In the genomic region with DNA sequence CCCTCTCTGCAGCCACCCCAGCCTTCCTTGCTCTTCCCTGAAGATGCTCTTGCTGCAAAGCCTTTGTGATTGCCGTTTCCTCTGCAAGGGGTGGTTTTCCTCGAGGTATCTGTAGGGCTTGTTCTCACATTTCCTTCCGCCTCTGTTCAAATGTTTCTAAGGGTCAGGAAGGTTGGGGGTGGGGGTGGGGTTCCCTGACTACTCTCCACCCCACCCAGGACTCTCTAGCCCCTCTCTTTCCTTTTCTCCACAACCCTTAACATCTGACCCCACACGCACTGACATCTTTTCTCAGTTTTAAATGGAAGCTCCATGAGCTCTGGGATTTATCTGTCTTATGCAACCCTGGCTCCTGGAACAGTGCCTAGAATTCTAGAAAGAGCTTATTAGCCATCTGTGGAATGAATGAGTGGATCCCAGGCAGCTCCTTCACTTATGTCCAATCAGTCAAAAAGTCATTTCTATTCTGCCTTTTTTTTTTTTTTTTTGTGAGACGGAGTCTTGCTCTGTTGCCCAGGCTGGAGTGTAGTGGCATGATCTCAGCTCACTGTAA, we compare ENCODE assay signal across 1 cellular context.
TF ChIP-seq lines count a peak whose summit lies in the region.

No MANE protein-coding gene starts in this region.

TF ChIP-seq in GM23338, 12 proteins besides CTCF, POLR2A, EP300 and RAD21 (continued from another document):
- TF ChIP-seq, protein P1, sequence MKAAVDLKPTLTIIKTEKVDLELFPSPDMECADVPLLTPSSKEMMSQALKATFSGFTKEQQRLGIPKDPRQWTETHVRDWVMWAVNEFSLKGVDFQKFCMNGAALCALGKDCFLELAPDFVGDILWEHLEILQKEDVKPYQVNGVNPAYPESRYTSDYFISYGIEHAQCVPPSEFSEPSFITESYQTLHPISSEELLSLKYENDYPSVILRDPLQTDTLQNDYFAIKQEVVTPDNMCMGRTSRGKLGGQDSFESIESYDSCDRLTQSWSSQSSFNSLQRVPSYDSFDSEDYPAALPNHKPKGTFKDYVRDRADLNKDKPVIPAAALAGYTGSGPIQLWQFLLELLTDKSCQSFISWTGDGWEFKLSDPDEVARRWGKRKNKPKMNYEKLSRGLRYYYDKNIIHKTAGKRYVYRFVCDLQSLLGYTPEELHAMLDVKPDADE (IDR thresholded peaks at IDR 0.05): no peak
- no peak for TF ChIP-seq JUNB (IDR thresholded peaks at IDR 0.05; ENCODE audit: unreplicated experiment)
- TF ChIP-seq, protein P2, sequence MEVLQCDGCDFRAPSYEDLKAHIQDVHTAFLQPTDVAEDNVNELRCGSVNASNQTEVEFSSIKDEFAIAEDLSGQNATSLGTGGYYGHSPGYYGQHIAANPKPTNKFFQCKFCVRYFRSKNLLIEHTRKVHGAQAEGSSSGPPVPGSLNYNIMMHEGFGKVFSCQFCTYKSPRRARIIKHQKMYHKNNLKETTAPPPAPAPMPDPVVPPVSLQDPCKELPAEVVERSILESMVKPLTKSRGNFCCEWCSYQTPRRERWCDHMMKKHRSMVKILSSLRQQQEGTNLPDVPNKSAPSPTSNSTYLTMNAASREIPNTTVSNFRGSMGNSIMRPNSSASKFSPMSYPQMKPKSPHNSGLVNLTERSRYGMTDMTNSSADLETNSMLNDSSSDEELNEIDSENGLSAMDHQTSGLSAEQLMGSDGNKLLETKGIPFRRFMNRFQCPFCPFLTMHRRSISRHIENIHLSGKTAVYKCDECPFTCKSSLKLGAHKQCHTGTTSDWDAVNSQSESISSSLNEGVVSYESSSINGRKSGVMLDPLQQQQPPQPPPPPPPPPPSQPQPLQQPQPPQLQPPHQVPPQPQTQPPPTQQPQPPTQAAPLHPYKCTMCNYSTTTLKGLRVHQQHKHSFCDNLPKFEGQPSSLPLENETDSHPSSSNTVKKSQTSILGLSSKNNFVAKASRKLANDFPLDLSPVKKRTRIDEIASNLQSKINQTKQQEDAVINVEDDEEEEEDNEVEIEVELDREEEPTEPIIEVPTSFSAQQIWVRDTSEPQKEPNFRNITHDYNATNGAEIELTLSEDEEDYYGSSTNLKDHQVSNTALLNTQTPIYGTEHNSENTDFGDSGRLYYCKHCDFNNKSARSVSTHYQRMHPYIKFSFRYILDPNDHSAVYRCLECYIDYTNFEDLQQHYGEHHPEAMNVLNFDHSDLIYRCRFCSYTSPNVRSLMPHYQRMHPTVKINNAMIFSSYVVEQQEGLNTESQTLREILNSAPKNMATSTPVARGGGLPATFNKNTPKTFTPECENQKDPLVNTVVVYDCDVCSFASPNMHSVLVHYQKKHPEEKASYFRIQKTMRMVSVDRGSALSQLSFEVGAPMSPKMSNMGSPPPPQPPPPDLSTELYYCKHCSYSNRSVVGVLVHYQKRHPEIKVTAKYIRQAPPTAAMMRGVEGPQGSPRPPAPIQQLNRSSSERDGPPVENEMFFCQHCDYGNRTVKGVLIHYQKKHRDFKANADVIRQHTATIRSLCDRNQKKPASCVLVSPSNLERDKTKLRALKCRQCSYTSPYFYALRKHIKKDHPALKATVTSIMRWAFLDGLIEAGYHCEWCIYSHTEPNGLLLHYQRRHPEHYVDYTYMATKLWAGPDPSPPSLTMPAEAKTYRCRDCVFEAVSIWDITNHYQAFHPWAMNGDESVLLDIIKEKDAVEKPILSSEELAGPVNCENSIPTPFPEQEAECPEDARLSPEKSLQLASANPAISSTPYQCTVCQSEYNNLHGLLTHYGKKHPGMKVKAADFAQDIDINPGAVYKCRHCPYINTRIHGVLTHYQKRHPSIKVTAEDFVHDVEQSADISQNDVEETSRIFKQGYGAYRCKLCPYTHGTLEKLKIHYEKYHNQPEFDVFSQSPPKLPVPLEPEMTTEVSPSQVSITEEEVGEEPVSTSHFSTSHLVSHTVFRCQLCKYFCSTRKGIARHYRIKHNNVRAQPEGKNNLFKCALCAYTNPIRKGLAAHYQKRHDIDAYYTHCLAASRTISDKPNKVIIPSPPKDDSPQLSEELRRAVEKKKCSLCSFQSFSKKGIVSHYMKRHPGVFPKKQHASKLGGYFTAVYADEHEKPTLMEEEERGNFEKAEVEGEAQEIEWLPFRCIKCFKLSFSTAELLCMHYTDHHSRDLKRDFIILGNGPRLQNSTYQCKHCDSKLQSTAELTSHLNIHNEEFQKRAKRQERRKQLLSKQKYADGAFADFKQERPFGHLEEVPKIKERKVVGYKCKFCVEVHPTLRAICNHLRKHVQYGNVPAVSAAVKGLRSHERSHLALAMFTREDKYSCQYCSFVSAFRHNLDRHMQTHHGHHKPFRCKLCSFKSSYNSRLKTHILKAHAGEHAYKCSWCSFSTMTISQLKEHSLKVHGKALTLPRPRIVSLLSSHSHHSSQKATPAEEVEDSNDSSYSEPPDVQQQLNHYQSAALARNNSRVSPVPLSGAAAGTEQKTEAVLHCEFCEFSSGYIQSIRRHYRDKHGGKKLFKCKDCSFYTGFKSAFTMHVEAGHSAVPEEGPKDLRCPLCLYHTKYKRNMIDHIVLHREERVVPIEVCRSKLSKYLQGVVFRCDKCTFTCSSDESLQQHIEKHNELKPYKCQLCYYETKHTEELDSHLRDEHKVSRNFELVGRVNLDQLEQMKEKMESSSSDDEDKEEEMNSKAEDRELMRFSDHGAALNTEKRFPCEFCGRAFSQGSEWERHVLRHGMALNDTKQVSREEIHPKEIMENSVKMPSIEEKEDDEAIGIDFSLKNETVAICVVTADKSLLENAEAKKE (CRISPR knock-in tag; IDR thresholded peaks at IDR 0.05): no peak
